13 cellular contexts compared by ENCODE assay signal in the genomic region with DNA sequence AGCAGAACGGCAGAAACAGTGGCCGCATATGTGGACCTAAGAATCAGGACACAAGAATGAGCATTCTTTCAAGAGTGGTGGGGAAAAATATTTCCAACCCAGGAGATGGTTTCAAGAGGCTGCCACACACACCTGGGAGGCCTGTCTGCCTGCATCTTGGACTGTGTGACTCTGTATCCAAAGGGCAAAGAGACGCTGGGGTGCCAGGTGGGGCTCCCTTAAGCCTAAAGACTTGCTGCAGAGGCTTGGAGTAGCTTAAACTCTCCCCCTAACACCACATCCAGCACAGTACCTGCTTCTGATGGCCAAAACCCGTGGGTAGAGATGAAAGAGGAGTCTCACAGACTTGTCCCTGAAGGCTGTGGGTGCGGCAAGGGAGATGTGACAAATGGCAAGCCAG. TPM values are rescaled to one million over a fixed set of nuclear protein-coding genes. Genes with fewer than 3 reads are reported as not detected.
DNase-seq lines count a peak whose midpoint lies in the region; ATAC-seq and TF ChIP-seq lines count a peak whose summit lies in the region.
"Had no signal": no experiment of that assay in that cellular context is flagged by ENCODE, and none has a peak within 500 bp of the region (broad histone marks: within the 10 kb centered on the region; RNA-seq: fewer than 3 reads in every experiment).

No MANE protein-coding gene starts in this region.

- H3K79me2 ChIP-seq in fibroblast of lung (ENCODE audit: control insufficient read depth, insufficient read depth, low read length): no peaks in the 10 kb centered on the region

- intact Hi-C loops in activated CD4-positive, alpha-beta memory T cell treated with anti-CD3 and anti-CD28 coated beads for 36 hours (cut with micrococcal nuclease): no loop called here
- intact Hi-C loops in Panc1 (cut with micrococcal nuclease; ENCODE audit: unreplicated experiment) (no loop called here), spleen (cut with DNase I; ENCODE audit: low total_unique reads) (no loop called here)

- H3K4me2 ChIP-seq in fibroblast of lung (ENCODE audit: extremely low read depth, insufficient read depth, low read length): peak overlapping the region; percentile 15

- in situ Hi-C loops in Panc1 (cut with HindIII; ENCODE audit: low pct_unique_long_range_greater_than_20kb, low sequenced_read_pairs): no loop called here

- peak overlapping the region; percentile 85 for H3K4me3 Mint-ChIP-seq in activated CD4-positive, alpha-beta memory T cell treated with anti-CD3 and anti-CD28 coated beads for 36 hours
- H3K4me3 Mint-ChIP-seq in activated CD4-positive, alpha-beta memory T cell treated with anti-CD3 and anti-CD28 coated beads, Interleukin-2, amount 10 ng/mL, durations not matched to agents 7 days and 5 days: no peak overlapping the region
- H3K4me3 Mint-ChIP-seq: activated CD8-positive, alpha-beta T cell treated with anti-CD3 and anti-CD28 coated beads, Interleukin-2, amount 10 ng/mL, durations not matched to agents 7 days and 5 days had no signal

- ATAC-seq in Panc1 (peak; percentile 27), HG02571 (IDR thresholded peaks at IDR 0.05; ENCODE audit: unreplicated experiment) (no peak)
- ATAC-seq: activated CD8-positive, alpha-beta T cell treated with anti-CD3 and anti-CD28 coated beads, Interleukin-2, amount 10 ng/mL, durations not matched to agents 7 days and 5 days; activated naive CD8-positive, alpha-beta T cell treated with anti-CD3 and anti-CD28 coated beads, Interleukin-2, amount 50 U/mL, for 24 hours had no signal

- no TSS peak for BruUV-seq in Panc1 (replicated peaks; lab: Mats Ljungman, UMichigan)

- no peak overlapping the region for H3K4me3 ChIP-seq in Panc1 (ENCODE audit: low read depth in 2 of 2, low read length in 2 of 2)
- no peak overlapping the region for H3K4me3 ChIP-seq in fibroblast of lung (replicated peaks in 1 of 4; ENCODE audit: control extremely low read depth in 1 of 4, insufficient read depth in 1 of 4, low read depth in 3 of 4, low read length in 4 of 4)
- peak overlapping the region in 7 of 8 donors; percentile 0 to 73 (median 47) for H3K4me3 ChIP-seq in spleen

- H4K20me1 ChIP-seq in fibroblast of lung (ENCODE audit: control insufficient read depth, extremely low read depth, insufficient read depth, low read length): no peaks in the 10 kb centered on the region

- peaks cover 74% of the 10 kb centered on the region for H3K36me3 Mint-ChIP-seq in activated CD4-positive, alpha-beta memory T cell treated with anti-CD3 and anti-CD28 coated beads for 36 hours
- no peaks in the 10 kb centered on the region for H3K36me3 Mint-ChIP-seq in activated CD4-positive, alpha-beta memory T cell treated with anti-CD3 and anti-CD28 coated beads, Interleukin-2, amount 10 ng/mL, durations not matched to agents 7 days and 5 days (ENCODE audit: low read depth)

- 58 to 77% (median 73%) methylated on average over 5 of the region's 5 CpGs for WGBS in spleen, 5 donors

- H3K27ac ChIP-seq in Panc1 (ENCODE audit: low read length) (no peak overlapping the region), fibroblast of lung (ENCODE audit: insufficient read depth, low read length) (no peak overlapping the region), spleen (peak overlapping the region in 7 of 8 donors; percentile 39 to 89 (median 82))

- H3K9me3 Mint-ChIP-seq in activated CD4-positive, alpha-beta memory T cell treated with anti-CD3 and anti-CD28 coated beads for 36 hours: no peaks in the 10 kb centered on the region
- H3K9me3 Mint-ChIP-seq in activated CD4-positive, alpha-beta memory T cell treated with anti-CD3 and anti-CD28 coated beads, Interleukin-2, amount 10 ng/mL, durations not matched to agents 7 days and 5 days: no peaks in the 10 kb centered on the region
- H3K9me3 Mint-ChIP-seq: activated naive CD8-positive, alpha-beta T cell treated with anti-CD3 and anti-CD28 coated beads, Interleukin-2, amount 50 U/mL, for 24 hours had no signal

- H3K4me1 Mint-ChIP-seq in activated CD4-positive, alpha-beta memory T cell treated with anti-CD3 and anti-CD28 coated beads for 36 hours (ENCODE audit: low read depth): peaks cover 85% of the 10 kb centered on the region
- peaks cover 42% of the 10 kb centered on the region for H3K4me1 Mint-ChIP-seq in activated CD4-positive, alpha-beta memory T cell treated with anti-CD3 and anti-CD28 coated beads, Interleukin-2, amount 10 ng/mL, durations not matched to agents 7 days and 5 days

- no peaks in the 10 kb centered on the region for H3K36me3 ChIP-seq in Panc1 (ENCODE audit: control insufficient read depth, insufficient read depth, low read length)
- H3K36me3 ChIP-seq in fibroblast of lung (ENCODE audit: control insufficient read depth, insufficient read depth, low read length): no peaks in the 10 kb centered on the region
- H3K36me3 ChIP-seq in spleen: peaks cover 0 to 21% (median 0%) of the 10 kb centered on the region in 6 donors

- peak overlapping the region; percentile 99 for H3K27ac Mint-ChIP-seq in activated CD4-positive, alpha-beta memory T cell treated with anti-CD3 and anti-CD28 coated beads for 36 hours
- no peak overlapping the region for H3K27ac Mint-ChIP-seq in activated CD4-positive, alpha-beta memory T cell treated with anti-CD3 and anti-CD28 coated beads, Interleukin-2, amount 10 ng/mL, durations not matched to agents 7 days and 5 days
- H3K27ac Mint-ChIP-seq: activated CD8-positive, alpha-beta T cell treated with anti-CD3 and anti-CD28 coated beads, Interleukin-2, amount 10 ng/mL, durations not matched to agents 7 days and 5 days had no signal

- H3K27me3 ChIP-seq in Panc1 (ENCODE audit: control insufficient read depth, insufficient read depth, low read length) (no peaks in the 10 kb centered on the region), fibroblast of lung (ENCODE audit: control insufficient read depth, insufficient read depth, low read length) (no peaks in the 10 kb centered on the region), spleen (replicated peaks in 1 of 7) (no peaks in the 10 kb centered on the region)

- no peak overlapping the region for H3K9ac ChIP-seq in fibroblast of lung (ENCODE audit: insufficient read depth, low read length)

- TF ChIP-seq CTCF in Panc1 (IDR thresholded peaks at IDR 0.05): no peak
- no peak for TF ChIP-seq CTCF in fibroblast of lung (conservative IDR thresholded peaks at IDR 0.05 in 1 of 2, IDR thresholded peaks at IDR 0.05 in 1 of 2; ENCODE audit: low read depth in 1 of 2, low read length in 2 of 2)
- TF ChIP-seq CTCF in spleen (IDR thresholded peaks at IDR 0.05 in 8 of 11, conservative IDR thresholded peaks at IDR 0.05 in 3 of 11): no peak

- DNase-seq in activated CD4-positive, alpha-beta memory T cell treated with anti-CD3 and anti-CD28 coated beads for 36 hours: no peak
- DNase-seq in activated CD4-positive, alpha-beta memory T cell treated with anti-CD3 and anti-CD28 coated beads, Interleukin-2, amount 10 ng/mL, durations not matched to agents 7 days and 5 days: no peak
- no peak for DNase-seq in Panc1 (ENCODE audit: low read depth, low spot score)
- no peak for DNase-seq in fibroblast of lung (ENCODE audit: low read depth in 2 of 2)
- DNase-seq in spleen: no peak
- no peak for DNase-seq in SHP77 (lab: John Stamatoyannopoulos, UW)
- DNase-seq in C1 segment of cervical spinal cord (lab: John Stamatoyannopoulos, UW): no peak
- DNase-seq: activated CD8-positive, alpha-beta T cell treated with anti-CD3 and anti-CD28 coated beads, Interleukin-2, amount 10 ng/mL, durations not matched to agents 7 days and 5 days; activated naive CD8-positive, alpha-beta T cell treated with anti-CD3 and anti-CD28 coated beads, Interleukin-2, amount 50 U/mL, for 24 hours; NCI-H1417 treated with DMSO at 0.1 percent for 48 hours; NCI-H82 had no signal

- CTCF ChIA-PET in activated CD4-positive, alpha-beta memory T cell treated with anti-CD3 and anti-CD28 coated beads for 36 hours (lab: Charles Lee): no interaction called here
- CTCF ChIA-PET in activated CD4-positive, alpha-beta memory T cell treated with anti-CD3 and anti-CD28 coated beads, Interleukin-2, amount 10 ng/mL, durations not matched to agents 7 days and 5 days (lab: Charles Lee): interaction anchor here (0.7 to 1.9 kb wide), 2 partner anchors 18 to 98 kb away, joined by 3 to 8 read pairs; no protein-coding TSS in a partner anchor
- CTCF ChIA-PET in Panc1 (lab: Charles Lee): interaction anchor here (0.6 kb wide), 1 partner anchor 48 kb away, joined by 5 read pairs; no protein-coding TSS in a partner anchor

- H3K27me3 Mint-ChIP-seq in activated CD4-positive, alpha-beta memory T cell treated with anti-CD3 and anti-CD28 coated beads for 36 hours: no peaks in the 10 kb centered on the region
- H3K27me3 Mint-ChIP-seq in activated CD4-positive, alpha-beta memory T cell treated with anti-CD3 and anti-CD28 coated beads, Interleukin-2, amount 10 ng/mL, durations not matched to agents 7 days and 5 days: peaks cover 17% of the 10 kb centered on the region
- H3K27me3 Mint-ChIP-seq: activated naive CD8-positive, alpha-beta T cell treated with anti-CD3 and anti-CD28 coated beads, Interleukin-2, amount 50 U/mL, for 24 hours had no signal

- peaks cover 9% of the 10 kb centered on the region for H3K4me1 ChIP-seq in Panc1 (ENCODE audit: control insufficient read depth, insufficient read depth, low read length)
- peaks cover 9% of the 10 kb centered on the region for H3K4me1 ChIP-seq in fibroblast of lung (ENCODE audit: control insufficient read depth, extremely low read depth, insufficient read depth, low read length)
- H3K4me1 ChIP-seq in spleen: peaks cover 31 to 81% (median 60%) of the 10 kb centered on the region in 6 donors

- TF ChIP-seq POLR2A in spleen (IDR thresholded peaks at IDR 0.05): no peak

- no peaks in the 10 kb centered on the region for H3K9me3 ChIP-seq in Panc1 (ENCODE audit: control insufficient read depth, insufficient read depth, low read depth, low read length)
- no peaks in the 10 kb centered on the region for H3K9me3 ChIP-seq in fibroblast of lung (ENCODE audit: control insufficient read depth, insufficient read depth, low read depth, low read length)
- no peaks in the 10 kb centered on the region for H3K9me3 ChIP-seq in spleen

- no peak overlapping the region for H2AFZ ChIP-seq in fibroblast of lung (ENCODE audit: low read length)

- POLR2A ChIA-PET in activated CD4-positive, alpha-beta memory T cell treated with anti-CD3 and anti-CD28 coated beads for 36 hours (lab: Charles Lee): interaction anchor here (1.0 to 1.6 kb wide), 2 partner anchors 9 to 10 kb away, joined by 4 read pairs; no protein-coding TSS in a partner anchor
- POLR2A ChIA-PET in activated CD4-positive, alpha-beta memory T cell treated with anti-CD3 and anti-CD28 coated beads, Interleukin-2, amount 10 ng/mL, durations not matched to agents 7 days and 5 days (lab: Charles Lee): interaction anchor here (0.7 kb wide), 1 partner anchor 58 kb away, joined by 3 read pairs; no protein-coding TSS in a partner anchor
- POLR2A ChIA-PET in Panc1 (lab: Charles Lee): no interaction called here

RNA-seq across cellular contexts. Expression of a gene that starts 3.5 kb away (rescaled TPM):
- 10 to 100 TPM; 28.0 to 28.3 TPM for total RNA-seq in activated CD4-positive, alpha-beta memory T cell treated with anti-CD3 and anti-CD28 coated beads for 36 hours
- total RNA-seq in activated CD4-positive, alpha-beta memory T cell treated with anti-CD3 and anti-CD28 coated beads, Interleukin-2, amount 10 ng/mL, durations not matched to agents 7 days and 5 days: under 1 TPM; 0.83 to 0.86 TPM
- not detected for total RNA-seq in Panc1 (2021; ENCODE audit: unreplicated experiment)
- not detected for polyA plus RNA-seq in Panc1 (2012; ENCODE audit: insufficient read length)
- total RNA-seq in fibroblast of lung: not detected in 2 replicates
- polyA plus RNA-seq in fibroblast of lung: not detected in 2 replicates
- polyA plus RNA-seq in fibroblast of lung (2012): not detected in 2 replicates
- not detected in 2 replicates for polyA minus RNA-seq in fibroblast of lung (ENCODE audit: low replicate concordance)
- 10 to 100 TPM; 25.0 to 66.6 (median 33.2) TPM for total RNA-seq in spleen
- 10 to 100 TPM; 35.4 to 50.7 (median 39.6) TPM for polyA plus RNA-seq in spleen
- total RNA-seq: G401 had no signal

RNA-seq across cellular contexts. Expression of a gene that starts 38.5 kb away (rescaled TPM):
- total RNA-seq in activated CD4-positive, alpha-beta memory T cell treated with anti-CD3 and anti-CD28 coated beads for 36 hours: 10 to 100 TPM; 28.2 to 31.8 TPM
- total RNA-seq in activated CD4-positive, alpha-beta memory T cell treated with anti-CD3 and anti-CD28 coated beads, Interleukin-2, amount 10 ng/mL, durations not matched to agents 7 days and 5 days: 10 to 100 TPM; 56.8 to 62.5 TPM
- total RNA-seq in Panc1 (2021; ENCODE audit: unreplicated experiment) (234 TPM), fibroblast of lung (11.0 and 23.1 TPM in 2 replicates), spleen (10 to 100 TPM; 19.8 to 58.0 (median 39.0) TPM)
- polyA plus RNA-seq in Panc1 (2012; ENCODE audit: insufficient read length): 207 TPM
- polyA plus RNA-seq in fibroblast of lung (7.0 and 11.5 TPM in 2 replicates), spleen (10 to 100 TPM in 1 of 3 donors, 1 to 10 TPM in 2; 2.5 to 14.2 (median 2.6) TPM)
- 33.6 and 51.9 TPM in 2 replicates for polyA plus RNA-seq in fibroblast of lung (2012)
- 38.0 and 48.2 TPM in 2 replicates for polyA minus RNA-seq in fibroblast of lung (ENCODE audit: low replicate concordance)

Comparison
In these comparisons a context has a peak if more than half of its experiments do, and no peak if none do; other contexts are left out.
1. RNA of a gene that starts 3.5 kb away (total RNA-seq): 25.0 to 66.6 TPM in spleen and 28.0 to 28.3 TPM in activated CD4-positive, alpha-beta memory T cell treated with anti-CD3 and anti-CD28 coated beads for 36 hours; 0.83 to 0.86 TPM in activated CD4-positive, alpha-beta memory T cell treated with anti-CD3 and anti-CD28 coated beads, Interleukin-2, amount 10 ng/mL, durations not matched to agents 7 days and 5 days, not detected in Panc1 (single experiment) and not detected in fibroblast of lung; every median in the first group is over 10 times any median in the second.
2. H3K27ac ChIP-seq: peak in spleen (7 of 8); none in Panc1 (single experiment) and fibroblast of lung (single experiment).
3. H3K4me3 ChIP-seq: peak in spleen (7 of 8); none in Panc1 (0 of 2) and fibroblast of lung (0 of 4).